Comparison of ENCODE assay signal across 28 cellular contexts in the genomic region with DNA sequence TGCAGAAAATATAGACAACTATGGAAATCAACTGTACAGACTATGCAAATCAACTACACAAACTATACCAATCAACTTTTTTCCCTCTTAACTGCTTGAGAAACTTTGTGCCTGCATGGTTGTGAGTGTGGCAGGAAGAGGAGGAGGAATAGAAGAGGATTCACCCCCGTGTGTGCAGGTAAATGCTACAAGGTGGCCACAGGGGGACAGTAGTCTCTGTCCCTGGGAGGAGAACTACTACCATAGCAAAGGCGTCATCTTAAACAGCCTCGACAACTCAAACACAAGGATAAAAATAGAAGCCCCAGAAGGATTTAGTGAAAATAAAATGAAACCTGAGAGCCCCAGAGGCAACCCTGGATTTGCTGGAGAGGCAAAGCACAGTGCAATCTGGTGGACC.
DNase-seq lines count a peak whose midpoint lies in the region; ATAC-seq and TF ChIP-seq lines count a peak whose summit lies in the region.
"Had no signal": no experiment of that assay in that cellular context is flagged by ENCODE, and none has a peak within 500 bp of the region (broad histone marks: within the 10 kb centered on the region; RNA-seq: fewer than 3 reads in every experiment).

No MANE protein-coding gene starts in this region.

- H2AFZ ChIP-seq in mammary epithelial cell (ENCODE audit: low read depth, low read length): no peak overlapping the region

- peaks cover 13% of the 10 kb centered on the region for H3K4me1 Mint-ChIP-seq in chondrocyte (ENCODE audit: low read depth)
- H3K4me1 Mint-ChIP-seq in type B pancreatic cell (ENCODE audit: unreplicated experiment): peaks cover 8% of the 10 kb centered on the region
- H3K4me1 Mint-ChIP-seq in naive thymus-derived CD4-positive, alpha-beta T cell: no peaks in the 10 kb centered on the region
- H3K4me1 Mint-ChIP-seq: activated naive CD8-positive, alpha-beta T cell treated with anti-CD3 and anti-CD28 coated beads, Interleukin-2, amount 50 U/mL, for 24 hours; stimulated activated effector memory CD8-positive, alpha-beta T cell treated with anti-CD3 and anti-CD28 coated beads, Interleukin-12 subunit alpha, Interleukin-12 subunit beta, amount 100 ng/mL, for 72 hours had no signal

- ATAC-seq in left lobe of liver: peak; percentile 100
- ATAC-seq in naive thymus-derived CD4-positive, alpha-beta T cell: no peak
- ATAC-seq: activated naive CD8-positive, alpha-beta T cell treated with anti-CD3 and anti-CD28 coated beads, Interleukin-2, amount 50 U/mL, for 24 hours; CD8-positive, alpha-beta T cell; heart right ventricle; lower lobe of right lung; stimulated activated effector memory CD8-positive, alpha-beta T cell treated with anti-CD3 and anti-CD28 coated beads, Interleukin-12 subunit alpha, Interleukin-12 subunit beta, amount 100 ng/mL, for 72 hours; T-helper 17 cell; upper lobe of right lung had no signal

- DNase-seq in NCI-H187 (lab: John Stamatoyannopoulos, UW) (peak; percentile 2 to 17), NCI-H187 treated with DMSO at 0.1 percent for 48 hours (lab: John Stamatoyannopoulos, UW) (no peak), chondrocyte (ENCODE audit: low spot score) (no peak), left lobe of liver (ENCODE audit: low spot score) (no peak), type B pancreatic cell (ENCODE audit: extremely low spot score, unreplicated experiment) (no peak), mammary epithelial cell (no peak), GOT3 (lab: John Stamatoyannopoulos, UW) (no peak)
- no peak for DNase-seq in naive thymus-derived CD4-positive, alpha-beta T cell
- DNase-seq: 8988T; activated CD4-positive, alpha-beta T cell treated with anti-CD3 and anti-CD28 coated beads for 4 hours; activated CD8-positive, alpha-beta memory T cell treated with anti-CD3 and anti-CD28 coated beads for 24 hours; activated gamma-delta T cell; activated naive CD8-positive, alpha-beta T cell treated with anti-CD3 and anti-CD28 coated beads, Interleukin-2, amount 50 U/mL, for 24 hours; activated T-cell treated with anti-CD3 and anti-CD28 coated beads, Interleukin-2, amount 50 U/mL, for 1 hour; CD8-positive, alpha-beta T cell; cerebellar nuclear complex; heart right ventricle; KG1; lower lobe of right lung; NCI-H526 treated with DMSO at 0.1 percent for 48 hours; retina; SK-N-SH; substantia nigra; T-helper 17 cell; upper lobe of right lung had no signal

- WGBS in mammary epithelial cell (ENCODE audit: low coverage, missing lambda C conversion rate): 92% methylated on average over 3 of the region's 3 CpGs

- BruUV-seq in mammary epithelial cell (replicated peaks; lab: Mats Ljungman, UMichigan): no TSS peak

- H3K27me3 ChIP-seq in mammary epithelial cell (ENCODE audit: insufficient read depth, low read length): no peaks in the 10 kb centered on the region
- H3K27me3 ChIP-seq in naive thymus-derived CD4-positive, alpha-beta T cell (ENCODE audit: control insufficient read depth in 2 of 2, insufficient read depth in 2 of 2, low read length in 2 of 2): no peaks in the 10 kb centered on the region
- H3K27me3 ChIP-seq: upper lobe of right lung had no signal

- TF ChIP-seq CTCF in chondrocyte (IDR thresholded peaks at IDR 0.05): peak; percentile 63
- peak; percentile 24 for TF ChIP-seq CTCF in type B pancreatic cell (conservative IDR thresholded peaks at IDR 0.05)
- peak in 1 of 2 donors; percentile 5 for TF ChIP-seq CTCF in mammary epithelial cell (conservative IDR thresholded peaks at IDR 0.05 in 1 of 2, IDR thresholded peaks at IDR 0.05 in 1 of 2; ENCODE audit: extremely low read depth in 1 of 2, insufficient read depth in 1 of 2, low read depth in 1 of 2, low read length in 2 of 2)

- no peak overlapping the region for H3K27ac ChIP-seq in mammary epithelial cell (ENCODE audit: insufficient read depth, low read depth, low read length)
- H3K27ac ChIP-seq in naive thymus-derived CD4-positive, alpha-beta T cell (ENCODE audit: low read depth, low read length): no peak overlapping the region
- H3K27ac ChIP-seq: epithelial cell of prostate, heart right ventricle, lower lobe of right lung, upper lobe of right lung had no signal

- H3K4me3 Mint-ChIP-seq in chondrocyte (ENCODE audit: unreplicated experiment): no peak overlapping the region
- H3K4me3 Mint-ChIP-seq in type B pancreatic cell: no peak overlapping the region
- H3K4me3 Mint-ChIP-seq in naive thymus-derived CD4-positive, alpha-beta T cell: no peak overlapping the region
- H3K4me3 Mint-ChIP-seq: activated naive CD8-positive, alpha-beta T cell treated with anti-CD3 and anti-CD28 coated beads, Interleukin-2, amount 50 U/mL, for 24 hours; CD8-positive, alpha-beta T cell; stimulated activated effector memory CD8-positive, alpha-beta T cell treated with anti-CD3 and anti-CD28 coated beads, Interleukin-12 subunit alpha, Interleukin-12 subunit beta, amount 100 ng/mL, for 72 hours; T-helper 17 cell had no signal

- peaks cover 3% of the 10 kb centered on the region for H3K36me3 Mint-ChIP-seq in chondrocyte (ENCODE audit: low read depth)
- no peaks in the 10 kb centered on the region for H3K36me3 Mint-ChIP-seq in type B pancreatic cell
- H3K36me3 Mint-ChIP-seq in naive thymus-derived CD4-positive, alpha-beta T cell: no peaks in the 10 kb centered on the region
- H3K36me3 Mint-ChIP-seq: CD8-positive, alpha-beta T cell; stimulated activated effector memory CD8-positive, alpha-beta T cell treated with anti-CD3 and anti-CD28 coated beads, Interleukin-12 subunit alpha, Interleukin-12 subunit beta, amount 100 ng/mL, for 72 hours had no signal

- no peak overlapping the region for H3K9ac ChIP-seq in mammary epithelial cell (ENCODE audit: insufficient read depth, low read length)
- H3K9ac ChIP-seq: SK-N-SH had no signal

- H3K4me1 ChIP-seq in mammary epithelial cell (ENCODE audit: insufficient read depth, low read length): no peaks in the 10 kb centered on the region
- no peaks in the 10 kb centered on the region for H3K4me1 ChIP-seq in naive thymus-derived CD4-positive, alpha-beta T cell (ENCODE audit: control insufficient read depth in 2 of 2, insufficient read depth in 2 of 2, low read length in 2 of 2)
- H3K4me1 ChIP-seq: heart right ventricle, lower lobe of right lung, upper lobe of right lung had no signal

- in situ Hi-C loops in mammary epithelial cell (cut with MboI; ENCODE audit: low sequenced_read_pairs in 2 of 2): no loop called here

- no peaks in the 10 kb centered on the region for H3K79me2 ChIP-seq in mammary epithelial cell (ENCODE audit: insufficient read depth, low read length)

- H3K9me3 ChIP-seq in mammary epithelial cell (replicated peaks; ENCODE audit: insufficient read depth, low read length): no peaks in the 10 kb centered on the region
- no peaks in the 10 kb centered on the region for H3K9me3 ChIP-seq in naive thymus-derived CD4-positive, alpha-beta T cell (ENCODE audit: control insufficient read depth in 2 of 3, low read length in 3 of 3)
- H3K9me3 ChIP-seq: heart right ventricle, lower lobe of right lung, SK-N-SH, upper lobe of right lung had no signal

- H3K4me3 ChIP-seq in mammary epithelial cell (replicated peaks in 1 of 3; ENCODE audit: insufficient read depth in 1 of 3, low read depth in 2 of 3, low read length in 3 of 3): no peak overlapping the region
- H3K4me3 ChIP-seq in naive thymus-derived CD4-positive, alpha-beta T cell (ENCODE audit: low read length): no peak overlapping the region
- H3K4me3 ChIP-seq: heart right ventricle, lower lobe of right lung, smooth muscle cell, upper lobe of right lung had no signal

- H4K20me1 ChIP-seq in mammary epithelial cell (ENCODE audit: insufficient read depth, low read length): no peaks in the 10 kb centered on the region

- CTCF ChIA-PET in mammary epithelial cell (lab: Charles Lee; ENCODE audit: low non-redundant PET): interaction anchor here (0.8 kb wide), 1 partner anchor 756 kb away, joined by 5 read pairs; no protein-coding TSS in a partner anchor
- CTCF ChIA-PET in naive thymus-derived CD4-positive, alpha-beta T cell (lab: Charles Lee): no interaction called here

- peaks cover 55% of the 10 kb centered on the region for H3K27me3 Mint-ChIP-seq in chondrocyte (ENCODE audit: low read depth)
- peaks cover 16% of the 10 kb centered on the region for H3K27me3 Mint-ChIP-seq in type B pancreatic cell
- peaks cover 4 to 24% (median 12%) of the 10 kb centered on the region in 5 donors for H3K27me3 Mint-ChIP-seq in naive thymus-derived CD4-positive, alpha-beta T cell

- intact Hi-C loops in mammary epithelial cell (cut with micrococcal nuclease): no loop called here
- intact Hi-C loops in naive thymus-derived CD4-positive, alpha-beta T cell (cut with micrococcal nuclease): no loop called here

- no peaks in the 10 kb centered on the region for H3K36me3 ChIP-seq in mammary epithelial cell (ENCODE audit: insufficient read depth, low read length)
- H3K36me3 ChIP-seq in naive thymus-derived CD4-positive, alpha-beta T cell (ENCODE audit: control insufficient read depth in 2 of 3, insufficient read depth in 3 of 3, low read length in 3 of 3): no peaks in the 10 kb centered on the region
- H3K36me3 ChIP-seq: heart right ventricle, lower lobe of right lung, upper lobe of right lung had no signal

- POLR2A ChIA-PET in naive thymus-derived CD4-positive, alpha-beta T cell (lab: Charles Lee): no interaction called here

- dilution Hi-C loops in mammary epithelial cell (cut with HindIII; ENCODE audit: low sequenced_read_pairs): no loop called here

- H3K27ac Mint-ChIP-seq in chondrocyte (ENCODE audit: unreplicated experiment) (no peak overlapping the region), type B pancreatic cell (no peak overlapping the region)
- no peak overlapping the region for H3K27ac Mint-ChIP-seq in naive thymus-derived CD4-positive, alpha-beta T cell
- H3K27ac Mint-ChIP-seq: activated naive CD8-positive, alpha-beta T cell treated with anti-CD3 and anti-CD28 coated beads, Interleukin-2, amount 50 U/mL, for 24 hours; CD8-positive, alpha-beta T cell; stimulated activated effector memory CD8-positive, alpha-beta T cell treated with anti-CD3 and anti-CD28 coated beads, Interleukin-12 subunit alpha, Interleukin-12 subunit beta, amount 100 ng/mL, for 72 hours; T-helper 17 cell had no signal

- H3K9me3 Mint-ChIP-seq in chondrocyte (ENCODE audit: low read depth) (no peaks in the 10 kb centered on the region), type B pancreatic cell (no peaks in the 10 kb centered on the region)
- peaks cover 0 to 3% (median 0%) of the 10 kb centered on the region in 11 donors for H3K9me3 Mint-ChIP-seq in naive thymus-derived CD4-positive, alpha-beta T cell
- H3K9me3 Mint-ChIP-seq: activated naive CD8-positive, alpha-beta T cell treated with anti-CD3 and anti-CD28 coated beads, Interleukin-2, amount 50 U/mL, for 24 hours; CD8-positive, alpha-beta T cell; stimulated activated effector memory CD8-positive, alpha-beta T cell treated with anti-CD3 and anti-CD28 coated beads, Interleukin-12 subunit alpha, Interleukin-12 subunit beta, amount 100 ng/mL, for 72 hours had no signal

- H3K4me2 ChIP-seq in mammary epithelial cell (ENCODE audit: insufficient read depth, low read depth, low read length): no peak overlapping the region
- H3K4me2 ChIP-seq: SK-N-SH, smooth muscle cell had no signal

Comparison
In these comparisons a context has a peak if more than half of its experiments do, and no peak if none do; other contexts are left out.
1. DNase-seq: peak in NCI-H187 (2 of 2); none in NCI-H187 treated with DMSO at 0.1 percent for 48 hours (single experiment), chondrocyte (single experiment), left lobe of liver (single experiment), type B pancreatic cell (single experiment), mammary epithelial cell (single experiment), GOT3 (single experiment) and naive thymus-derived CD4-positive, alpha-beta T cell (0 of 9).